In genomic region chr10:110504111-110504735, GRCh38 we compare ENCODE assay signal across 8 cellular contexts. TPM values are rescaled to one million over a fixed set of nuclear protein-coding genes. Genes with fewer than 3 reads are reported as not detected.
DNase-seq lines count a peak whose midpoint lies in the region; ATAC-seq and TF ChIP-seq lines count a peak whose summit lies in the region.

No MANE protein-coding gene starts in this region.

- H3K36me3 ChIP-seq in GM23338 (ENCODE audit: insufficient read depth): peaks cover 19% of the 10 kb centered on the region

- H3K4me3 Mint-ChIP-seq in naive thymus-derived CD8-positive, alpha-beta T cell: peak overlapping the region; percentile 10 to 72 (median 54)
- H3K4me3 Mint-ChIP-seq in GM23338: no peak overlapping the region

- no peak overlapping the region for H3K4me2 ChIP-seq in GM23338

- TF ChIP-seq CTCF in VCaP (conservative IDR thresholded peaks at IDR 0.05): no peak
- TF ChIP-seq CTCF in coronary artery (IDR thresholded peaks at IDR 0.05): no peak
- TF ChIP-seq CTCF in GM23338 (conservative IDR thresholded peaks at IDR 0.05; ENCODE audit: low read depth in 2 of 2): no peak

- H3K79me2 ChIP-seq in GM23338 (replicated peaks; ENCODE audit: insufficient read depth): peaks cover 63% of the 10 kb centered on the region

- POLR2A ChIA-PET in naive thymus-derived CD8-positive, alpha-beta T cell (lab: Charles Lee): interaction anchor here (0.7 to 1.0 kb wide), 2 partner anchors 199 to 376 kb away, joined by 3 read pairs; partner anchors contain the start of gene SMNDC1

- H3K9me3 Mint-ChIP-seq in naive thymus-derived CD8-positive, alpha-beta T cell: no peaks in the 10 kb centered on the region
- no peaks in the 10 kb centered on the region for H3K9me3 Mint-ChIP-seq in GM23338

- H3K27ac ChIP-seq in VCaP (peak overlapping the region; percentile 63), coronary artery (peak overlapping the region; percentile 3 to 50), GM23338 (ENCODE audit: low read depth) (no peak overlapping the region)

- no peaks in the 10 kb centered on the region for H3K9me2 ChIP-seq in GM23338 (ENCODE audit: insufficient read depth)

- H3K36me3 Mint-ChIP-seq in naive thymus-derived CD8-positive, alpha-beta T cell: peaks cover 0 to 4% (median 2%) of the 10 kb centered on the region in 3 donors
- peaks cover 74% of the 10 kb centered on the region for H3K36me3 Mint-ChIP-seq in GM23338 (ENCODE audit: low read depth)

- peaks cover 1% of the 10 kb centered on the region; the same call in 1 of the 2 replicates for H3F3A ChIP-seq in GM23338 (replicated peaks; ENCODE audit: low read depth)

- DNase-seq in AG08396 (ENCODE audit: low spot score) (peak; percentile 63), GM19238 (ENCODE audit: insufficient read length, low spot score) (peak; percentile 73), coronary artery (ENCODE audit: low spot score) (no peak), GM23338 (ENCODE audit: low spot score) (no peak), OCI-M2 (lab: John Stamatoyannopoulos, UW; ENCODE audit: unreplicated experiment) (no peak)
- DNase-seq in naive thymus-derived CD8-positive, alpha-beta T cell: peak in 7 of 10 donors; percentile 6 to 48 (median 32)

- ATAC-seq in HG03175 (IDR thresholded peaks at IDR 0.05; ENCODE audit: unreplicated experiment) (peak; percentile 72), GM23338 (no peak)
- peak; percentile 75 to 92 for ATAC-seq in naive thymus-derived CD8-positive, alpha-beta T cell

- peaks cover 27% of the 10 kb centered on the region for H3K4me1 ChIP-seq in GM23338 (ENCODE audit: insufficient read depth)

- H2AFZ ChIP-seq in GM23338: no peak overlapping the region

- peaks cover 8 to 76% (median 47%) of the 10 kb centered on the region in 4 donors for H3K4me1 Mint-ChIP-seq in naive thymus-derived CD8-positive, alpha-beta T cell
- H3K4me1 Mint-ChIP-seq in GM23338: peaks cover 36% of the 10 kb centered on the region

- peaks cover 10% of the 10 kb centered on the region for H3K27me3 ChIP-seq in GM23338 (ENCODE audit: insufficient read depth)

- H3K27me3 Mint-ChIP-seq in naive thymus-derived CD8-positive, alpha-beta T cell: peaks cover 0 to 22% (median 6%) of the 10 kb centered on the region in 5 donors
- peaks cover 9% of the 10 kb centered on the region for H3K27me3 Mint-ChIP-seq in GM23338 (ENCODE audit: insufficient read depth, low read depth, poor library complexity)

- H3K4me3 ChIP-seq in coronary artery: no peak overlapping the region
- no peak overlapping the region for H3K4me3 ChIP-seq in GM23338

- H3K27ac Mint-ChIP-seq in naive thymus-derived CD8-positive, alpha-beta T cell: peak overlapping the region in 8 of 10 donors; percentile 11 to 89 (median 84)
- H3K27ac Mint-ChIP-seq in GM23338: no peak overlapping the region

- H4K20me1 ChIP-seq in GM23338 (replicated peaks; ENCODE audit: insufficient read depth): peaks cover 5% of the 10 kb centered on the region

TF ChIP-seq in GM23338, 12 proteins besides CTCF, POLR2A, EP300 and RAD21:
- TF ChIP-seq STAT1 (IDR thresholded peaks at IDR 0.05; ENCODE audit: unreplicated experiment): no peak
- no peak for TF ChIP-seq ZNF331 (CRISPR knock-in tag; IDR thresholded peaks at IDR 0.05; ENCODE audit: low read depth)
- no peak for TF ChIP-seq ETS1 (IDR thresholded peaks at IDR 0.05)

RNA-seq across cellular contexts. Expression of gene DUSP5, which starts 6.5 kb away (rescaled TPM):
- total RNA-seq in naive thymus-derived CD8-positive, alpha-beta T cell: 1 to 10 TPM; 1.1 to 1.2 TPM
- polyA plus RNA-seq in naive thymus-derived CD8-positive, alpha-beta T cell: 1 to 10 TPM in 1 of 3 donors, under 1 TPM in 2; 0.13 to 2.7 (median 0.44) TPM
- total RNA-seq in GM23338 (2014; rRNA removed; shearing (Covaris generic)): 35.0 and 35.9 TPM in 2 replicates
- polyA plus RNA-seq in GM23338 (2016; fragmentation: Nextera tagmentation; extraction: Ambion mirVana): 10.8 and 15.4 TPM in 2 replicates

Comparison
In these comparisons a context has a peak if more than half of its experiments do, and no peak if none do; other contexts are left out.
1. DNase-seq: peak in AG08396 (single experiment), GM19238 (single experiment) and naive thymus-derived CD8-positive, alpha-beta T cell (7 of 10); none in coronary artery (single experiment), GM23338 (single experiment) and OCI-M2 (single experiment).
2. RNA of gene DUSP5, which starts 6.5 kb away (total RNA-seq): 35.0 to 35.9 TPM in GM23338; 1.1 to 1.2 TPM in naive thymus-derived CD8-positive, alpha-beta T cell; every median in the first group is over 10 times any median in the second.